1 cellular context compared by ENCODE assay signal in genomic region chr15:72201346-72202029, GRCh38.
TF ChIP-seq lines count a peak whose summit lies in the region.

No MANE protein-coding gene starts in this region.

TF ChIP-seq in IMR-90, 13 proteins besides CTCF, POLR2A, EP300 and RAD21:
- TF ChIP-seq USF2 (IDR thresholded peaks at IDR 0.05; ENCODE audit: low read depth, low read length) = no peak
- no peak for TF ChIP-seq CHD1 (IDR thresholded peaks at IDR 0.05; ENCODE audit: low read depth, low read length)
